ENCODE assay signal across 10 cellular contexts in the genomic region with DNA sequence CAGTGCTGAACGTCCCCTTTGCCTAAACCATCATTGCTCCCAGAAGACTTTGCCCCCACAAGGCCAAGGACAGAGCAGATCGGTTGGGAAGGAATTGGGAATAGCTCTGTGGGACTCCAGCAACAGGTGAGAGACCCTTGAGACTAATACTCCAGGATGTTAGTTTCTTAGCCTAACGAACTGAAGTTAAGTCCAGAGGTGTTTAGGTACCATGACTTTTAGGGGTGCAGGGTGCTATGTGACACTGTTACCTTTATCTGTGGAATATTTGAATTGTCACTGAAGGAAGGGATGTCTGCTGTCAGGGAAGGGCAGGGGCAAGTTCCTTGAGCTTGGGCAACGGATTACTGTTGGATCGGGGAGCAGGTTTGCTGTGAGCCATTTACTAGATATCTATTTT. TPM values are rescaled to one million over a fixed set of nuclear protein-coding genes. Genes with fewer than 3 reads are reported as not detected.
DNase-seq lines count a peak whose midpoint lies in the region; ATAC-seq and TF ChIP-seq lines count a peak whose summit lies in the region.
"Had no signal": no experiment of that assay in that cellular context is flagged by ENCODE, and none has a peak within 500 bp of the region (broad histone marks: within the 10 kb centered on the region; RNA-seq: fewer than 3 reads in every experiment).

No MANE protein-coding gene starts in this region.

- TF ChIP-seq CTCF in DND-41 (IDR thresholded peaks at IDR 0.05; ENCODE audit: borderline replicate concordance, extremely low read depth, low read length, poor library complexity, severe bottlenecking) = no peak
- TF ChIP-seq CTCF in Peyer's patch (IDR thresholded peaks at IDR 0.05) = no peak
- no peak for TF ChIP-seq CTCF in esophagus muscularis mucosa (IDR thresholded peaks at IDR 0.05)
- no peak for TF ChIP-seq CTCF in progenitor cell of endocrine pancreas (IDR thresholded peaks at IDR 0.05; ENCODE audit: unreplicated experiment)

- H3K4me1 Mint-ChIP-seq in progenitor cell of endocrine pancreas (ENCODE audit: low read depth) = peaks cover 41% of the 10 kb centered on the region

- H3K79me2 ChIP-seq in DND-41 (ENCODE audit: insufficient read depth, low read length) = peaks cover 63% of the 10 kb centered on the region

- H3K36me3 ChIP-seq in DND-41 (ENCODE audit: insufficient read depth, low read length) (no peaks in the 10 kb centered on the region; the same call in none of the 2 replicates), Peyer's patch (no peaks in the 10 kb centered on the region), esophagus muscularis mucosa (peaks cover 0 to 5% (median 0%) of the 10 kb centered on the region in 4 donors)

- TF ChIP-seq POLR2A in Peyer's patch (IDR thresholded peaks at IDR 0.05) (no peak), esophagus muscularis mucosa (IDR thresholded peaks at IDR 0.05; ENCODE audit: low read depth) (no peak)

- no peak overlapping the region for H3K27ac Mint-ChIP-seq in progenitor cell of endocrine pancreas

- no peak overlapping the region for H2AFZ ChIP-seq in DND-41 (ENCODE audit: low read depth, low read length)

- H3K27me3 Mint-ChIP-seq in progenitor cell of endocrine pancreas = no peaks in the 10 kb centered on the region

- H3K4me3 ChIP-seq in DND-41 (ENCODE audit: low read depth in 1 of 2, low read length in 2 of 2) = peak overlapping the region in 1 of 2 experiments; percentile 77; a peak in 2 of 4 replicates
- peak overlapping the region in 2 of 4 donors; percentile 90 to 98 for H3K4me3 ChIP-seq in Peyer's patch
- H3K4me3 ChIP-seq in esophagus muscularis mucosa = peak overlapping the region; percentile 85 to 100 (median 94)

- H3K27ac ChIP-seq in DND-41 (ENCODE audit: low read length) (no peak overlapping the region), Peyer's patch (peak overlapping the region in 3 of 4 donors; percentile 91 to 98 (median 96)), esophagus muscularis mucosa (replicated peaks in 1 of 4) (peak overlapping the region; percentile 93 to 97 (median 94))

- 49% methylated on average over 5 of the region's 5 CpGs for WGBS in esophagus muscularis mucosa

- DNase-seq in DND-41 = no peak
- peak in 1 of 3 donors; percentile 37 for DNase-seq in Peyer's patch
- DNase-seq in esophagus muscularis mucosa (ENCODE audit: extremely low spot score) = no peak
- no peak for DNase-seq in progenitor cell of endocrine pancreas (ENCODE audit: low spot score, unreplicated experiment)
- DNase-seq in effector CD8-positive, alpha-beta T cell (lab: John Stamatoyannopoulos, UW) = no peak
- no peak for DNase-seq in NCI-H2227 treated with DMSO at 0.1 percent for 48 hours (lab: John Stamatoyannopoulos, UW)
- no peak for DNase-seq in NOMO-1 (lab: John Stamatoyannopoulos, UW; ENCODE audit: unreplicated experiment in 2 of 2)
- no peak for DNase-seq in dermis blood vessel endothelial cell

- H3K36me3 Mint-ChIP-seq in progenitor cell of endocrine pancreas (ENCODE audit: insufficient read depth) = peaks cover 6% of the 10 kb centered on the region

- ATAC-seq in DND-41 (ENCODE audit: insufficient read depth, low read depth) = no peak

- intact Hi-C loops in esophagus muscularis mucosa (cut with DNase I) = loop anchor here (2.0 kb wide), 1 partner anchor 141 kb away; no protein-coding TSS in a partner anchor

- H3K9me3 ChIP-seq in DND-41 (ENCODE audit: insufficient read depth, low read length, severe bottlenecking) (no peaks in the 10 kb centered on the region), Peyer's patch (no peaks in the 10 kb centered on the region), esophagus muscularis mucosa (no peaks in the 10 kb centered on the region)

- H3K4me1 ChIP-seq in DND-41 (ENCODE audit: insufficient read depth, low read length) (peaks cover 39% of the 10 kb centered on the region), Peyer's patch (peaks cover 0 to 49% (median 11%) of the 10 kb centered on the region in 4 donors), esophagus muscularis mucosa (peaks cover 50 to 74% (median 65%) of the 10 kb centered on the region in 4 donors)

- no peaks in the 10 kb centered on the region for H3K27me3 ChIP-seq in DND-41 (ENCODE audit: insufficient read depth, low read length, poor library complexity)
- H3K27me3 ChIP-seq in Peyer's patch = no peaks in the 10 kb centered on the region
- no peaks in the 10 kb centered on the region for H3K27me3 ChIP-seq in esophagus muscularis mucosa

- H3K9me3 Mint-ChIP-seq in progenitor cell of endocrine pancreas (ENCODE audit: low read depth) = no peaks in the 10 kb centered on the region

- H3K4me3 Mint-ChIP-seq in progenitor cell of endocrine pancreas (ENCODE audit: low read depth) = peak overlapping the region; percentile 11

- no peak overlapping the region; the same call in 1 of the 2 replicates for H3K9ac ChIP-seq in DND-41 (ENCODE audit: low read depth, low read length)

- H4K20me1 ChIP-seq in DND-41 (ENCODE audit: insufficient read depth, low read length) = peaks cover 39% of the 10 kb centered on the region

- H3K4me2 ChIP-seq in DND-41 (ENCODE audit: insufficient read depth, low read length) = peak overlapping the region; percentile 89

- no peak for TF ChIP-seq EP300 in esophagus muscularis mucosa (IDR thresholded peaks at IDR 0.05)

RNA-seq across cellular contexts. Expression of a gene that starts 1.9 kb away (rescaled TPM):
- 100 to 1,000 TPM in 3 of 4 donors, 10 to 100 TPM in 1; 44.6 to 129 (median 118) TPM for total RNA-seq in Peyer's patch
- total RNA-seq in esophagus muscularis mucosa = 10 to 100 TPM; 41.9 to 59.6 (median 50.9) TPM
- 42.7 and 46.4 TPM in 2 replicates for total RNA-seq in progenitor cell of endocrine pancreas
- total RNA-seq in dermis blood vessel endothelial cell = 53.9 and 64.8 TPM in 2 replicates

RNA-seq across cellular contexts. Expression of a gene that starts 4.8 kb away (rescaled TPM):
- not detected for total RNA-seq in Peyer's patch
- total RNA-seq in esophagus muscularis mucosa = 10 to 100 TPM in 1 of 4 donors, 1 to 10 TPM in 3; 2.6 to 14.1 (median 9.1) TPM
- total RNA-seq in progenitor cell of endocrine pancreas = 79.2 and 87.4 TPM in 2 replicates
- 0.23 and 0.34 TPM in 2 replicates for total RNA-seq in dermis blood vessel endothelial cell
- total RNA-seq: HT1080; T-helper 1 cell treated with Interleukin-12 subunit alpha and Interleukin-12 subunit beta and Interleukin-4 antibody, amounts not matched to agents 30 ng/mL and 1 ng/mL, for 36 hours had no signal
